In the genomic region with DNA sequence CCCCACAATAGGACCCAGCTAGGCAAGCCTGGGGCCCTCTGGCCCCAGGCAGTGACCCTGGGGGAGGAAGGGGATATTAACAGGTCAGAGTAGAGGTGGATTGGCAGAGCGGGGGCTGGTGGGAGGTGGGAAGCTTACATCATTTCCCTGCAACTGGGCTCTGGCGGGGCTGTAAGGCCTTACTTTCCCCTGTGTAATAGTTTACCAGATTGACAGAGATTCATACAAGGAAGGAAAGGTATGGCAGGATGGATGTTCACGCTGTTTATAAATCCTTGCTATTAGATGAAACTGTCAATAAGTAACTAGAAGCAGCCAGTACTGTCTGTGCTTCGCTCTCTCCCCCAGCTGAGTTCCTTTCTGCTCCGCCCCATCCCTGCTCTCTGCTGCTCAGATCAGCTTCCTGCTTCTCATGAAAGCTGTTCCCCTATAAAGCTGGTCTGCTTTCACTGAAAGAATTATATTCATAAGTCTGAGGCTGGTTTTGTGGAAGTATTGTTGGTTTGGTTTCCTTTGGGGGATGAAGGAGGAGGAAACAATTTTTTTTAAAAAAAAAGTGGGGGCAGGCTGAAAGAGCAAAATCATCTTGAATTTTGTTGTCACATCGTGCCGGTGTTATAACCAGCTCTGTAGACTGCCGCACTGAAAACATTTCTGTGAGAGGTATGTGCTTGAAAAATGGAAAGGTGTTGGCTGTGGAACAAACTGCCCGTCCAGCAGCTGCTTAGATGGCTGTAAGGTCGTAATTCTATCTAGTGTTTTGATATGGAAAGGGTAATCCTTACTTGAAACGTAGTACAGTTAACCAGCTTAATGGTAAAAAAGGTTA, we compare ENCODE assay signal across 8 cellular contexts.
DNase-seq lines count a peak whose midpoint lies in the region; ATAC-seq and TF ChIP-seq lines count a peak whose summit lies in the region.

No MANE protein-coding gene starts in this region.

- WGBS in ectodermal cell, 2 experiments, result 36 to 41% methylated on average over 11 of the region's 11 CpGs
- 4 to 6% methylated on average over 11 of the region's 11 CpGs for WGBS in lung, 2 donors

- DNase-seq in GM12865 (ENCODE audit: low read depth), result peak; percentile 69
- DNase-seq in HCEC 1CT, result peak; percentile 46
- no peak for DNase-seq in MM.1S
- peak; percentile 62 for DNase-seq in activated CD4-positive, alpha-beta T cell treated with anti-CD3 and anti-CD28 coated beads, Interleukin-2, amount 10 ng/mL, durations not matched to agents 7 days and 5 days
- DNase-seq in lung (ENCODE audit: low spot score), result peak; percentile 43
- DNase-seq in stimulated activated CD8-positive, alpha-beta memory T cell treated with anti-CD3 and anti-CD28 coated beads, Interleukin-4, amount 100 ng/mL, for 48 hours, result peak; percentile 59
- no peak for DNase-seq in posterior vena cava (ENCODE audit: low spot score)

- 0 out of 2 replicates have a peak, but pooled peaks cover 7% of the 10 kb centered on the region for H3K79me2 ChIP-seq in MM.1S (ENCODE audit: low read length)

- intact Hi-C loops in posterior vena cava (cut with DNase I), result loop anchor here in 1 of 2 donors (5.0 kb wide), 1 partner anchor 692 kb away; no protein-coding TSS in a partner anchor

- H3K4me3 ChIP-seq in GM12865 (ENCODE audit: low read depth, low read length), result peak overlapping the region; percentile 63
- H3K4me3 ChIP-seq in MM.1S (ENCODE audit: low read length), result peak overlapping the region; percentile 25; the same call in 1 of the 2 replicates
- H3K4me3 ChIP-seq in ectodermal cell (ENCODE audit: insufficient read depth, low read depth, low read length), result no peak overlapping the region
- H3K4me3 ChIP-seq in lung, result no peak overlapping the region

- H3F3A ChIP-seq in MM.1S (ENCODE audit: insufficient read depth, low read length), result no peaks in the 10 kb centered on the region

- H3K9me2 ChIP-seq in MM.1S (replicated peaks; ENCODE audit: insufficient read depth, low read length), result no peaks in the 10 kb centered on the region

- no peaks in the 10 kb centered on the region for H3K27me3 ChIP-seq in MM.1S (replicated peaks; ENCODE audit: insufficient read depth, low read length)
- H3K27me3 ChIP-seq in ectodermal cell (ENCODE audit: control insufficient read depth, insufficient read depth, low read length, poor library complexity, severe bottlenecking), result no peaks in the 10 kb centered on the region
- H3K27me3 ChIP-seq in lung (ENCODE audit: control insufficient read depth, insufficient read depth), result no peaks in the 10 kb centered on the region

- H3K4me1 Mint-ChIP-seq in activated CD4-positive, alpha-beta T cell treated with anti-CD3 and anti-CD28 coated beads, Interleukin-2, amount 10 ng/mL, durations not matched to agents 7 days and 5 days, result peaks cover 53% of the 10 kb centered on the region

- peak; percentile 81 for ATAC-seq in lung (ENCODE audit: insufficient read depth, low FRiP score)

- H3K4me2 ChIP-seq in MM.1S (ENCODE audit: low read depth, low read length), result peak overlapping the region; percentile 52

- POLR2A ChIA-PET in activated CD4-positive, alpha-beta T cell treated with anti-CD3 and anti-CD28 coated beads, Interleukin-2, amount 10 ng/mL, durations not matched to agents 7 days and 5 days (lab: Charles Lee), result interaction anchor here (0.7 to 1.3 kb wide), 2 partner anchors 40 to 75 kb away, joined by 3 to 4 read pairs; no protein-coding TSS in a partner anchor

- H3K9me3 Mint-ChIP-seq in activated CD4-positive, alpha-beta T cell treated with anti-CD3 and anti-CD28 coated beads, Interleukin-2, amount 10 ng/mL, durations not matched to agents 7 days and 5 days, result peaks cover 1% of the 10 kb centered on the region

- no peak overlapping the region for H2AFZ ChIP-seq in MM.1S (ENCODE audit: low read length)

- peaks cover 7% of the 10 kb centered on the region for H3K36me3 Mint-ChIP-seq in activated CD4-positive, alpha-beta T cell treated with anti-CD3 and anti-CD28 coated beads, Interleukin-2, amount 10 ng/mL, durations not matched to agents 7 days and 5 days (ENCODE audit: low read depth)

- H3K27ac ChIP-seq in MM.1S (ENCODE audit: low read length), result no peak overlapping the region
- H3K27ac ChIP-seq in ectodermal cell (ENCODE audit: insufficient read depth, low read depth, low read length, poor library complexity, severe bottlenecking), result peak overlapping the region; percentile 66
- peak overlapping the region; percentile 80 to 85 for H3K27ac ChIP-seq in lung (ENCODE audit: low read depth in 1 of 2, low read length in 1 of 2)

- peak overlapping the region; percentile 6; the same call in 1 of the 2 replicates for H3K9ac ChIP-seq in MM.1S (ENCODE audit: low read length)

- H3K9me3 ChIP-seq in MM.1S (replicated peaks; ENCODE audit: insufficient read depth, low read length) (no peaks in the 10 kb centered on the region), ectodermal cell (ENCODE audit: control insufficient read depth, low read length) (no peaks in the 10 kb centered on the region), lung (ENCODE audit: control insufficient read depth in 2 of 2, insufficient read depth in 1 of 2, low read length in 1 of 2) (no peaks in the 10 kb centered on the region)

- 0 out of 2 replicates have a peak, but pooled peaks cover 4% of the 10 kb centered on the region for H3K4me1 ChIP-seq in MM.1S (ENCODE audit: low read length)
- peaks cover 36% of the 10 kb centered on the region for H3K4me1 ChIP-seq in ectodermal cell (ENCODE audit: control insufficient read depth, insufficient read depth, low read length)
- H3K4me1 ChIP-seq in lung (ENCODE audit: control insufficient read depth in 2 of 2, insufficient read depth in 2 of 2, low read length in 2 of 2), result peaks cover 2 to 14% of the 10 kb centered on the region in 2 donors

- TF ChIP-seq CTCF in GM12865 (IDR thresholded peaks at IDR 0.05; ENCODE audit: insufficient read depth, low read depth, low read length, missing control alignments) (no peak), MM.1S (IDR thresholded peaks at IDR 0.05; ENCODE audit: low read length) (no peak), lung (IDR thresholded peaks at IDR 0.05; ENCODE audit: control extremely low read depth, extremely low read depth) (no peak)

- H3K27ac Mint-ChIP-seq in activated CD4-positive, alpha-beta T cell treated with anti-CD3 and anti-CD28 coated beads, Interleukin-2, amount 10 ng/mL, durations not matched to agents 7 days and 5 days, result peak overlapping the region; percentile 94

- CTCF ChIA-PET in activated CD4-positive, alpha-beta T cell treated with anti-CD3 and anti-CD28 coated beads, Interleukin-2, amount 10 ng/mL, durations not matched to agents 7 days and 5 days (lab: Charles Lee), result interaction anchor here (0.6 to 1.4 kb wide), 4 partner anchors 8 to 490 kb away, joined by 3 to 4 read pairs (median 4); no protein-coding TSS in a partner anchor

- H3K36me3 ChIP-seq in MM.1S (replicated peaks; ENCODE audit: insufficient read depth, low read length) (no peaks in the 10 kb centered on the region), ectodermal cell (ENCODE audit: control insufficient read depth, insufficient read depth, low read length) (peaks cover 7% of the 10 kb centered on the region), lung (ENCODE audit: control insufficient read depth in 2 of 2, insufficient read depth in 2 of 2, low read length in 2 of 2) (peaks cover 0 to 5% of the 10 kb centered on the region in 2 donors)

- H4K20me1 ChIP-seq in MM.1S (ENCODE audit: insufficient read depth, low read length), result no peaks in the 10 kb centered on the region

- H3K27me3 Mint-ChIP-seq in activated CD4-positive, alpha-beta T cell treated with anti-CD3 and anti-CD28 coated beads, Interleukin-2, amount 10 ng/mL, durations not matched to agents 7 days and 5 days, result no peaks in the 10 kb centered on the region

- H3K4me3 Mint-ChIP-seq in activated CD4-positive, alpha-beta T cell treated with anti-CD3 and anti-CD28 coated beads, Interleukin-2, amount 10 ng/mL, durations not matched to agents 7 days and 5 days, result peak overlapping the region; percentile 85

Comparison
In these comparisons a context has a peak if more than half of its experiments do, and no peak if none do; other contexts are left out.
1. DNase-seq: peak in GM12865 (single experiment), HCEC 1CT (single experiment), activated CD4-positive, alpha-beta T cell treated with anti-CD3 and anti-CD28 coated beads, Interleukin-2, amount 10 ng/mL, durations not matched to agents 7 days and 5 days (single experiment), lung (single experiment) and stimulated activated CD8-positive, alpha-beta memory T cell treated with anti-CD3 and anti-CD28 coated beads, Interleukin-4, amount 100 ng/mL, for 48 hours (single experiment); none in MM.1S (single experiment) and posterior vena cava (single experiment).
2. H3K4me3 ChIP-seq: peak in GM12865 (single experiment) and MM.1S (single experiment); none in ectodermal cell (single experiment) and lung (single experiment).